In the genomic region with DNA sequence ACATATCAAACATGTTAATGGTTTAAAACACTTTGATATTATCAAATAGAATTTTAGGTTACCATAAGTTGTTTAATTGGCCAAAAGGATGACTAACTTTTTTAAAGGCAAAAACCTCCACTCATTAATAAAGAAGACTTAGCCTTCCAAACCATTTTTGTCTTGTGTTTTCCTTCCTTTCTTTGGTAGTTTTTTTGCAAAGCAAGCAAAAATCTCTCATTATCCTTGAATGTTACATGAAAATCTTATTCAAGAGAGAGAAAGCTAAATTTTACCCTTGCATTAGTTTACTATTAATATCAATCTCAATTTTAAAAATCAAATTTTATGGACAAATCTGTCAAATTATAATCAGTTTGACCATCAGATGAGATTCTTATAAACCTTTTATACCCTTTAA, we compare ENCODE assay signal across 3 cellular contexts.
A peak's percentile ranks its signal among the peaks of the same experiment; 100 is the strongest.
TF ChIP-seq lines count a peak whose summit lies in the region.

No MANE protein-coding gene starts in this region.

TF ChIP-seq in HepG2, 621 proteins besides CTCF, POLR2A, EP300 and RAD21:
- TF ChIP-seq, protein P1, sequence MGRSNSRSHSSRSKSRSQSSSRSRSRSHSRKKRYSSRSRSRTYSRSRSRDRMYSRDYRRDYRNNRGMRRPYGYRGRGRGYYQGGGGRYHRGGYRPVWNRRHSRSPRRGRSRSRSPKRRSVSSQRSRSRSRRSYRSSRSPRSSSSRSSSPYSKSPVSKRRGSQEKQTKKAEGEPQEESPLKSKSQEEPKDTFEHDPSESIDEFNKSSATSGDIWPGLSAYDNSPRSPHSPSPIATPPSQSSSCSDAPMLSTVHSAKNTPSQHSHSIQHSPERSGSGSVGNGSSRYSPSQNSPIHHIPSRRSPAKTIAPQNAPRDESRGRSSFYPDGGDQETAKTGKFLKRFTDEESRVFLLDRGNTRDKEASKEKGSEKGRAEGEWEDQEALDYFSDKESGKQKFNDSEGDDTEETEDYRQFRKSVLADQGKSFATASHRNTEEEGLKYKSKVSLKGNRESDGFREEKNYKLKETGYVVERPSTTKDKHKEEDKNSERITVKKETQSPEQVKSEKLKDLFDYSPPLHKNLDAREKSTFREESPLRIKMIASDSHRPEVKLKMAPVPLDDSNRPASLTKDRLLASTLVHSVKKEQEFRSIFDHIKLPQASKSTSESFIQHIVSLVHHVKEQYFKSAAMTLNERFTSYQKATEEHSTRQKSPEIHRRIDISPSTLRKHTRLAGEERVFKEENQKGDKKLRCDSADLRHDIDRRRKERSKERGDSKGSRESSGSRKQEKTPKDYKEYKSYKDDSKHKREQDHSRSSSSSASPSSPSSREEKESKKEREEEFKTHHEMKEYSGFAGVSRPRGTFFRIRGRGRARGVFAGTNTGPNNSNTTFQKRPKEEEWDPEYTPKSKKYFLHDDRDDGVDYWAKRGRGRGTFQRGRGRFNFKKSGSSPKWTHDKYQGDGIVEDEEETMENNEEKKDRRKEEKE (IDR thresholded peaks at IDR 0.05) = no peak
- no peak for TF ChIP-seq KLF12 (CRISPR knock-in tag; IDR thresholded peaks at IDR 0.05; ENCODE audit: borderline replicate concordance)
- TF ChIP-seq MAFF (IDR thresholded peaks at IDR 0.05; ENCODE audit: low read depth, low read length) = 0 out of 2 replicates have a peak, but pooled peaks have one; percentile 13
- TF ChIP-seq PCBP2 (optimal IDR thresholded peaks at IDR 0.05; ENCODE audit: low read depth, low read length, poor library complexity, severe bottlenecking) = no peak
- 0 out of 4 replicates have a peak, but pooled peaks have one; percentile 17 to 43 for TF ChIP-seq MAFK (conservative IDR thresholded peaks at IDR 0.05 in 1 of 2, IDR thresholded peaks at IDR 0.05 in 1 of 2; ENCODE audit: low read length in 2 of 2)
- TF ChIP-seq, protein P2, sequence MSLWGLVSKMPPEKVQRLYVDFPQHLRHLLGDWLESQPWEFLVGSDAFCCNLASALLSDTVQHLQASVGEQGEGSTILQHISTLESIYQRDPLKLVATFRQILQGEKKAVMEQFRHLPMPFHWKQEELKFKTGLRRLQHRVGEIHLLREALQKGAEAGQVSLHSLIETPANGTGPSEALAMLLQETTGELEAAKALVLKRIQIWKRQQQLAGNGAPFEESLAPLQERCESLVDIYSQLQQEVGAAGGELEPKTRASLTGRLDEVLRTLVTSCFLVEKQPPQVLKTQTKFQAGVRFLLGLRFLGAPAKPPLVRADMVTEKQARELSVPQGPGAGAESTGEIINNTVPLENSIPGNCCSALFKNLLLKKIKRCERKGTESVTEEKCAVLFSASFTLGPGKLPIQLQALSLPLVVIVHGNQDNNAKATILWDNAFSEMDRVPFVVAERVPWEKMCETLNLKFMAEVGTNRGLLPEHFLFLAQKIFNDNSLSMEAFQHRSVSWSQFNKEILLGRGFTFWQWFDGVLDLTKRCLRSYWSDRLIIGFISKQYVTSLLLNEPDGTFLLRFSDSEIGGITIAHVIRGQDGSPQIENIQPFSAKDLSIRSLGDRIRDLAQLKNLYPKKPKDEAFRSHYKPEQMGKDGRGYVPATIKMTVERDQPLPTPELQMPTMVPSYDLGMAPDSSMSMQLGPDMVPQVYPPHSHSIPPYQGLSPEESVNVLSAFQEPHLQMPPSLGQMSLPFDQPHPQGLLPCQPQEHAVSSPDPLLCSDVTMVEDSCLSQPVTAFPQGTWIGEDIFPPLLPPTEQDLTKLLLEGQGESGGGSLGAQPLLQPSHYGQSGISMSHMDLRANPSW (CRISPR knock-in tag; IDR thresholded peaks at IDR 0.05; ENCODE audit: borderline replicate concordance) = no peak
- TF ChIP-seq, protein P3, sequence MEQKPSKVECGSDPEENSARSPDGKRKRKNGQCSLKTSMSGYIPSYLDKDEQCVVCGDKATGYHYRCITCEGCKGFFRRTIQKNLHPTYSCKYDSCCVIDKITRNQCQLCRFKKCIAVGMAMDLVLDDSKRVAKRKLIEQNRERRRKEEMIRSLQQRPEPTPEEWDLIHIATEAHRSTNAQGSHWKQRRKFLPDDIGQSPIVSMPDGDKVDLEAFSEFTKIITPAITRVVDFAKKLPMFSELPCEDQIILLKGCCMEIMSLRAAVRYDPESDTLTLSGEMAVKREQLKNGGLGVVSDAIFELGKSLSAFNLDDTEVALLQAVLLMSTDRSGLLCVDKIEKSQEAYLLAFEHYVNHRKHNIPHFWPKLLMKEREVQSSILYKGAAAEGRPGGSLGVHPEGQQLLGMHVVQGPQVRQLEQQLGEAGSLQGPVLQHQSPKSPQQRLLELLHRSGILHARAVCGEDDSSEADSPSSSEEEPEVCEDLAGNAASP (CRISPR knock-in tag; IDR thresholded peaks at IDR 0.05; ENCODE audit: borderline replicate concordance) = no peak
- TF ChIP-seq RFX1 (IDR thresholded peaks at IDR 0.05) = no peak
- no peak for TF ChIP-seq ZNF317 (CRISPR knock-in tag; IDR thresholded peaks at IDR 0.05)
- no peak for TF ChIP-seq ZNF138 (CRISPR knock-in tag; IDR thresholded peaks at IDR 0.05; ENCODE audit: low read depth)
- TF ChIP-seq ZZZ3 (CRISPR knock-in tag; IDR thresholded peaks at IDR 0.05; ENCODE audit: borderline replicate concordance) = no peak

TF ChIP-seq in A549, 52 proteins besides CTCF, POLR2A, EP300 and RAD21:
- TF ChIP-seq, protein P4, sequence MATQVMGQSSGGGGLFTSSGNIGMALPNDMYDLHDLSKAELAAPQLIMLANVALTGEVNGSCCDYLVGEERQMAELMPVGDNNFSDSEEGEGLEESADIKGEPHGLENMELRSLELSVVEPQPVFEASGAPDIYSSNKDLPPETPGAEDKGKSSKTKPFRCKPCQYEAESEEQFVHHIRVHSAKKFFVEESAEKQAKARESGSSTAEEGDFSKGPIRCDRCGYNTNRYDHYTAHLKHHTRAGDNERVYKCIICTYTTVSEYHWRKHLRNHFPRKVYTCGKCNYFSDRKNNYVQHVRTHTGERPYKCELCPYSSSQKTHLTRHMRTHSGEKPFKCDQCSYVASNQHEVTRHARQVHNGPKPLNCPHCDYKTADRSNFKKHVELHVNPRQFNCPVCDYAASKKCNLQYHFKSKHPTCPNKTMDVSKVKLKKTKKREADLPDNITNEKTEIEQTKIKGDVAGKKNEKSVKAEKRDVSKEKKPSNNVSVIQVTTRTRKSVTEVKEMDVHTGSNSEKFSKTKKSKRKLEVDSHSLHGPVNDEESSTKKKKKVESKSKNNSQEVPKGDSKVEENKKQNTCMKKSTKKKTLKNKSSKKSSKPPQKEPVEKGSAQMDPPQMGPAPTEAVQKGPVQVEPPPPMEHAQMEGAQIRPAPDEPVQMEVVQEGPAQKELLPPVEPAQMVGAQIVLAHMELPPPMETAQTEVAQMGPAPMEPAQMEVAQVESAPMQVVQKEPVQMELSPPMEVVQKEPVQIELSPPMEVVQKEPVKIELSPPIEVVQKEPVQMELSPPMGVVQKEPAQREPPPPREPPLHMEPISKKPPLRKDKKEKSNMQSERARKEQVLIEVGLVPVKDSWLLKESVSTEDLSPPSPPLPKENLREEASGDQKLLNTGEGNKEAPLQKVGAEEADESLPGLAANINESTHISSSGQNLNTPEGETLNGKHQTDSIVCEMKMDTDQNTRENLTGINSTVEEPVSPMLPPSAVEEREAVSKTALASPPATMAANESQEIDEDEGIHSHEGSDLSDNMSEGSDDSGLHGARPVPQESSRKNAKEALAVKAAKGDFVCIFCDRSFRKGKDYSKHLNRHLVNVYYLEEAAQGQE (IDR thresholded peaks at IDR 0.05) = no peak
- TF ChIP-seq, protein P5, sequence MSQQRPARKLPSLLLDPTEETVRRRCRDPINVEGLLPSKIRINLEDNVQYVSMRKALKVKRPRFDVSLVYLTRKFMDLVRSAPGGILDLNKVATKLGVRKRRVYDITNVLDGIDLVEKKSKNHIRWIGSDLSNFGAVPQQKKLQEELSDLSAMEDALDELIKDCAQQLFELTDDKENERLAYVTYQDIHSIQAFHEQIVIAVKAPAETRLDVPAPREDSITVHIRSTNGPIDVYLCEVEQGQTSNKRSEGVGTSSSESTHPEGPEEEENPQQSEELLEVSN (IDR thresholded peaks at IDR 0.05; ENCODE audit: borderline replicate concordance, low read depth) = no peak
- TF ChIP-seq ZC3H11A (IDR thresholded peaks at IDR 0.05) = no peak
- no peak for TF ChIP-seq KDM1A (IDR thresholded peaks at IDR 0.05; ENCODE audit: low read depth)
- peak; percentile 51 for TF ChIP-seq MAFK (IDR thresholded peaks at IDR 0.05; ENCODE audit: partially characterized antibody)
- no peak for TF ChIP-seq HDAC2 (IDR thresholded peaks at IDR 0.05)

TF ChIP-seq in IMR-90, 13 proteins besides CTCF, POLR2A, EP300 and RAD21:
- peak; percentile 58 for TF ChIP-seq MAFK (IDR thresholded peaks at IDR 0.05; ENCODE audit: low read depth, low read length)
- TF ChIP-seq, protein P6, sequence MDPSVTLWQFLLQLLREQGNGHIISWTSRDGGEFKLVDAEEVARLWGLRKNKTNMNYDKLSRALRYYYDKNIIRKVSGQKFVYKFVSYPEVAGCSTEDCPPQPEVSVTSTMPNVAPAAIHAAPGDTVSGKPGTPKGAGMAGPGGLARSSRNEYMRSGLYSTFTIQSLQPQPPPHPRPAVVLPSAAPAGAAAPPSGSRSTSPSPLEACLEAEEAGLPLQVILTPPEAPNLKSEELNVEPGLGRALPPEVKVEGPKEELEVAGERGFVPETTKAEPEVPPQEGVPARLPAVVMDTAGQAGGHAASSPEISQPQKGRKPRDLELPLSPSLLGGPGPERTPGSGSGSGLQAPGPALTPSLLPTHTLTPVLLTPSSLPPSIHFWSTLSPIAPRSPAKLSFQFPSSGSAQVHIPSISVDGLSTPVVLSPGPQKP (IDR thresholded peaks at IDR 0.05; ENCODE audit: borderline replicate concordance, low read depth, low read length) = no peak
- TF ChIP-seq MAZ (IDR thresholded peaks at IDR 0.05; ENCODE audit: borderline replicate concordance, low read depth, low read length) = no peak
- no peak for TF ChIP-seq CHD1 (IDR thresholded peaks at IDR 0.05; ENCODE audit: low read depth, low read length)
- TF ChIP-seq MXI1 (IDR thresholded peaks at IDR 0.05; ENCODE audit: borderline replicate concordance, low read depth, low read length) = no peak
